ENCODE assay signal across 7 cellular contexts in genomic region chr20:25209400-25209799, GRCh38.
"Had no signal": no experiment of that assay in that cellular context is flagged by ENCODE, and none has a peak within 500 bp of the region (broad histone marks: within the 10 kb centered on the region; RNA-seq: fewer than 3 reads in every experiment).

No MANE protein-coding gene starts in this region.

- DNase-seq: IMR-90, KBM-7, KG1 had no signal

- H3K4me3 Mint-ChIP-seq: IgD-negative memory B cell had no signal

- H3K4me3 ChIP-seq: K562 had no signal

- H3K27me3 Mint-ChIP-seq: IgD-negative memory B cell had no signal

- H3K27ac ChIP-seq: HL-60 had no signal

- ATAC-seq: HepG2, K562 had no signal

- H3K27ac Mint-ChIP-seq: IgD-negative memory B cell had no signal

- H3K9me3 Mint-ChIP-seq: IgD-negative memory B cell had no signal
